ENCODE assay signal across 8 cellular contexts in genomic region chr7:141551773-141552162, GRCh38. TPM values are rescaled to one million over a fixed set of nuclear protein-coding genes. Genes with fewer than 3 reads are reported as not detected.
DNase-seq lines count a peak whose midpoint lies in the region; ATAC-seq, FAIRE-seq and TF ChIP-seq lines count a peak whose summit lies in the region.

No MANE protein-coding gene starts in this region.

- peaks cover 11% of the 10 kb centered on the region for H3K79me2 ChIP-seq in GM12878 (ENCODE audit: control insufficient read depth, insufficient read depth, low read length)

- H3K27ac ChIP-seq in GM12878 (ENCODE audit: control insufficient read depth, insufficient read depth): peak overlapping the region; percentile 84

- intact Hi-C loops in GM12878 (cut with micrococcal nuclease; ENCODE audit: unreplicated experiment): loop anchor here (5.0 kb wide), 2 partner anchors 36 to 186 kb away; partner anchors contain the start of gene SSBP1

- CTCF ChIA-PET in GM12878 (lab: Yijun Ruan, JAX): interaction anchor here (1.0 to 2.0 kb wide), 3 partner anchors 18 to 186 kb away, joined by 3 to 7 read pairs (median 3); partner anchors contain the start of gene SSBP1

- 4% methylated on average over 4 of the region's 4 CpGs for WGBS in GM12878 (ENCODE audit: insufficient coverage, insufficient replicate concordance, low lambda C conversion rate, missing lambda C conversion rate)

- TF ChIP-seq CTCF in GM12878 (IDR thresholded peaks at IDR 0.05 in 2 of 3, conservative IDR thresholded peaks at IDR 0.05 in 1 of 3; ENCODE audit: control insufficient read depth in 2 of 3, extremely low read depth in 1 of 3, insufficient read depth in 1 of 3, low read depth in 3 of 3, low read length in 3 of 3): no peak
- TF ChIP-seq CTCF in mesothelial cell of epicardium (IDR thresholded peaks at IDR 0.05; ENCODE audit: unreplicated experiment): no peak

- no peak for TF ChIP-seq RAD21 in GM12878 (IDR thresholded peaks at IDR 0.05; ENCODE audit: insufficient read depth, low read depth, low read length)

- H3K4me1 Mint-ChIP-seq in mesothelial cell of epicardium: peaks cover 19% of the 10 kb centered on the region

- H3K27ac Mint-ChIP-seq in mesothelial cell of epicardium: peak overlapping the region; percentile 30

- BruUV-seq in GM12878 (replicated peaks; lab: Mats Ljungman, UMichigan): TSS peak; percentile 67

- TF ChIP-seq EP300 in GM12878 (IDR thresholded peaks at IDR 0.05; ENCODE audit: borderline replicate concordance in 1 of 2, control insufficient read depth in 1 of 2, low read depth in 2 of 2, low read length in 2 of 2): no peak

- DNase-seq in GM12878 (ENCODE audit: low read depth, low spot score) (no peak), mesothelial cell of epicardium (ENCODE audit: low spot score in 2 of 2, unreplicated experiment in 2 of 2) (no peak), HUDEP-2 (lab: John Stamatoyannopoulos, UW; ENCODE audit: unreplicated experiment in 76 of 76) (no peak), pons (ENCODE audit: low spot score) (no peak)

- no peaks in the 10 kb centered on the region for H3K27me3 ChIP-seq in GM12878 (replicated peaks in 1 of 2; ENCODE audit: control insufficient read depth in 2 of 2, insufficient read depth in 2 of 2, low read length in 1 of 2)

- RAD21 ChIA-PET in GM12878 (lab: Charles Lee; ENCODE audit: unreplicated experiment): interaction anchor here (0.9 to 1.0 kb wide), 3 partner anchors 52 to 98 kb away, joined by 3 read pairs; no protein-coding TSS in a partner anchor

- peak overlapping the region; percentile 80 for H3K4me3 Mint-ChIP-seq in mesothelial cell of epicardium

- H3K9ac ChIP-seq in GM12878 (ENCODE audit: control insufficient read depth, insufficient read depth, low read length): peak overlapping the region; percentile 87

- no peaks in the 10 kb centered on the region for H3K9me3 Mint-ChIP-seq in mesothelial cell of epicardium

- POLR2A ChIA-PET in GM12878 (lab: Charles Lee): interaction anchor here (1.5 kb wide), 1 partner anchor 97 kb away, joined by 4 read pairs; no protein-coding TSS in a partner anchor

- ATAC-seq in GM18505 (IDR thresholded peaks at IDR 0.05; ENCODE audit: unreplicated experiment) (peak; percentile 16), HG03354 (IDR thresholded peaks at IDR 0.05; ENCODE audit: poor library complexity, severe bottlenecking, unreplicated experiment) (peak; percentile 9), GM12878 (peak; percentile 17; the same call in 2 of the 3 replicates), HG03196 (IDR thresholded peaks at IDR 0.05; ENCODE audit: unreplicated experiment) (no peak), GM21737 (IDR thresholded peaks at IDR 0.05; ENCODE audit: unreplicated experiment) (no peak)

- peaks cover 8% of the 10 kb centered on the region for H3K4me1 ChIP-seq in GM12878 (ENCODE audit: control insufficient read depth, insufficient read depth, low read length)

- no peaks in the 10 kb centered on the region; a peak in 1 of 4 replicates for H3K36me3 ChIP-seq in GM12878 (ENCODE audit: control insufficient read depth in 2 of 2, insufficient read depth in 2 of 2, low read length in 1 of 2)

- no peaks in the 10 kb centered on the region for H4K20me1 ChIP-seq in GM12878 (ENCODE audit: control insufficient read depth, insufficient read depth)

- no peaks in the 10 kb centered on the region for H3K9me3 ChIP-seq in GM12878 (replicated peaks; ENCODE audit: control insufficient read depth, insufficient read depth, low read length)

- in situ Hi-C loops in GM12878 (cut with MboI): no loop called here

- H2AFZ ChIP-seq in GM12878 (ENCODE audit: control insufficient read depth, low read depth, low read length): peak overlapping the region; percentile 85

- peak overlapping the region; percentile 98 for H3K4me2 ChIP-seq in GM12878 (ENCODE audit: control insufficient read depth, insufficient read depth)

- SMC1A ChIA-PET in GM12878 (lab: Charles Lee; ENCODE audit: uncharacterized antibody, unreplicated experiment): interaction anchor here (0.7 to 3.9 kb wide), 4 partner anchors 8 to 98 kb away, joined by 3 to 23 read pairs (median 3); no protein-coding TSS in a partner anchor

- H3K36me3 Mint-ChIP-seq in mesothelial cell of epicardium: peaks cover 8% of the 10 kb centered on the region

- no peaks in the 10 kb centered on the region for H3K27me3 Mint-ChIP-seq in mesothelial cell of epicardium (ENCODE audit: low read depth)

- peak overlapping the region; percentile 84 for H3K4me3 ChIP-seq in GM12878

- TF ChIP-seq POLR2A in GM18505 (IDR thresholded peaks at IDR 0.05; ENCODE audit: borderline replicate concordance, extremely low read depth, insufficient read depth, insufficient read length): no peak
- no peak for TF ChIP-seq POLR2A in GM12878 (IDR thresholded peaks at IDR 0.05; ENCODE audit: low read depth, low read length)

- FAIRE-seq in GM12878 (lab: Jason Lieb, UNC): no peak

TF ChIP-seq in GM12878, 131 proteins besides CTCF, POLR2A, EP300 and RAD21:
- TF ChIP-seq FOXK2 (IDR thresholded peaks at IDR 0.05): no peak
- no peak for TF ChIP-seq WRNIP1 (IDR thresholded peaks at IDR 0.05; ENCODE audit: borderline replicate concordance, low read depth, low read length)
- TF ChIP-seq PML (IDR thresholded peaks at IDR 0.05; ENCODE audit: low read length): no peak
- no peak for TF ChIP-seq ZBTB4 (CRISPR knock-in tag; IDR thresholded peaks at IDR 0.05)
- TF ChIP-seq STAT3 (IDR thresholded peaks at IDR 0.05; ENCODE audit: low read depth, low read length): no peak
- TF ChIP-seq RUNX3 (IDR thresholded peaks at IDR 0.05; ENCODE audit: low read length): peak; percentile 47

RNA-seq across cellular contexts. Expression of gene AGK, which starts 0.6 kb away (rescaled TPM):
- 116 and 125 TPM in 2 replicates for total RNA-seq in GM12878 (2013; cell fraction: nucleolus; rRNA removed)
- total RNA-seq in GM12878 (2014; rRNA removed): 48.4 and 55.0 TPM in 2 replicates
- total RNA-seq in GM12878 (2014; rRNA removed; fragmentation: Illumina TruSeq; extraction: Trizol): 47.1 and 50.9 TPM in 2 replicates
- total RNA-seq in GM12878 (2021): 40.4 and 42.1 TPM in 2 replicates
- 23.0 TPM for polyA plus RNA-seq in GM12878 (2011; ENCODE audit: low read depth)
- polyA plus RNA-seq in GM12878 (2011; rRNA removed): 85.6 and 115 TPM in 2 replicates
- 61.6 and 70.8 TPM in 2 replicates for polyA plus RNA-seq in GM12878 (2011; cell fraction: cytosol; rRNA removed)
- polyA plus RNA-seq in GM12878 (2011; cell fraction: nucleus; rRNA removed): 76.2 and 97.7 TPM in 2 replicates
- polyA plus RNA-seq in GM12878 (2012): 22.4 and 29.4 TPM in 2 replicates
- 64.8 and 71.6 TPM in 2 replicates for polyA plus RNA-seq in GM12878 (2014; fragmentation: Illumina TruSeq; extraction: Trizol)
- 10 to 100 TPM; 32.5 to 34.1 TPM for polyA plus RNA-seq in GM12878 (2014; fragmentation: Nextera tagmentation; extraction: Ambion mirVana)
- polyA plus RNA-seq in GM12878 (2014; rRNA removed): 45.9 and 51.5 TPM in 2 replicates
- 10 to 100 TPM; 43.8 to 49.6 TPM for polyA plus RNA-seq in GM12878 (2016; fragmentation: Nextera tagmentation; extraction: Ambion mirVana)
- 68.4 and 72.8 TPM in 2 replicates for polyA minus RNA-seq in GM12878 (2011; rRNA and poly(A)+ RNA removed)
- 13.0 and 17.3 TPM in 2 replicates for polyA minus RNA-seq in GM12878 (2011; cell fraction: cytosol; rRNA and poly(A)+ RNA removed)
- 90.6 and 95.3 TPM in 2 replicates for polyA minus RNA-seq in GM12878 (2011; cell fraction: nucleus; rRNA and poly(A)+ RNA removed)
- 31.1 to 35.1 TPM (median 35.0 TPM) in 3 replicates for total RNA-seq in mesothelial cell of epicardium

Comparison
In these comparisons a context has a peak if more than half of its experiments do, and no peak if none do; other contexts are left out.
1. ATAC-seq: peak in GM18505 (single experiment), HG03354 (single experiment) and GM12878 (single experiment); none in HG03196 (single experiment) and GM21737 (single experiment).